In the genomic region with DNA sequence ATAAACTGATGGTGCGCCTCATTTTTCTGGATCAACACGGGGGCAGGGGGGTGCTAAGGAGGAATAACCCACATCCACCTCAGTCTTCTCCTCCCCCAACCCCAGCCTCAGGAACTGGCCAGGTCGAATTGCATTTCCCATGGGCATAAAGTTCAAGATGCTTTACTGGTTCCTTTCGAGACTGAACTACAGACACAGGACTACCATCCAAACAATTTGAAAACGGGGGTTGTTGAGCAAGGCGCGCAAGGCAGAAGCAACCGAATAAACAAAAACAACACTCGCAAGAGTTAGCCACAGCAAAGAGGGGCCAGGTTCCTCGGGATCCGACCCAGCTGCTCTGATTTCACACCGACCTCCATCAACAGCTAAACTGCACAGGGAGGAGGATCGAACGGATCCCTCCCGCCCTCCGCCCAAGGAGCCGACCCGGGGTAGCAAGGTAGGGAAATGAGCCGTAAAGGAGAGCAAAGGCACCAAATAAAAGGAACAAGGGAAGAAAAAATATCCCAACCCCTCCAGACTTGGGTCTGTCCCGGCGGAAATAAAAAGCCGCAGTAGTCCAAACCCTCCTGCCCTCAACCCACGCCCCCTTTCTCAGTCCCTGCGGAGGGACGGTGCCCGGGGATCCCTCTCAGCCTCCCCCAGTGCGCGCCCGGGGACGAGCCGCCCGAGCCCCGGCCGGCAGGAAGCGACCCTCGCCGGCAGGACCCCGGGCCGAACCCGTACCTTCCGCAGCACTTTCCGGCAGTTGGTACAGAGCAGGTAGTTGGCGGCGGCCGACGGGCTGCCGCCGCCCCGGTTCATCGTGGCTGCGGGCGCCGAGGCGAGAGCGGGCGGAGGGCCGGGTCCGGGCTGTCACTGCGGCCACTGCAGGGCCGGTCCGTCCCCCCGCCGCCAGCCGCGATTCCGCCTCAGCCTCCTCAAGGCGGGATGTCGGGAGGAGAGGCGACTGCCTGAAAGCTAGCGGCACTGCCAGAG, we compare ENCODE assay signal across 8 cellular contexts. TPM values are rescaled to one million over a fixed set of nuclear protein-coding genes. Genes with fewer than 3 reads are reported as not detected.
DNase-seq lines count a peak whose midpoint lies in the region; ATAC-seq and TF ChIP-seq lines count a peak whose summit lies in the region.

No MANE protein-coding gene starts in this region.

- TF ChIP-seq CTCF in BJ (IDR thresholded peaks at IDR 0.05; ENCODE audit: insufficient read depth, low read depth, low read length), result no peak

- POLR2A ChIA-PET in BJ (lab: Charles Lee), result interaction anchor here (0.6 kb wide), 1 partner anchor 140 kb away, joined by 3 read pairs; no protein-coding TSS in a partner anchor

- ATAC-seq in GM19397 (IDR thresholded peaks at IDR 0.05; ENCODE audit: unreplicated experiment), result peak; percentile 19
- peak; percentile 7 for ATAC-seq in HG03460 (IDR thresholded peaks at IDR 0.05; ENCODE audit: unreplicated experiment)

- no peaks in the 10 kb centered on the region for H3K9me3 Mint-ChIP-seq in T-helper 2 cell treated with Interferon-gamma antibody and Interleukin-4, amounts not matched to agents 5 μg/mL and 100 μg/mL, for 36 hours

- peak overlapping the region; percentile 52 for H3K4me3 ChIP-seq in BJ (ENCODE audit: low read depth, low read length)

- peaks cover 14% of the 10 kb centered on the region for H3K27me3 ChIP-seq in BJ (ENCODE audit: control insufficient read depth, insufficient read depth, low read length)

- no peaks in the 10 kb centered on the region for H3K36me3 ChIP-seq in BJ (ENCODE audit: control insufficient read depth, insufficient read depth, low read length)

- H3K4me3 Mint-ChIP-seq in T-helper 2 cell treated with Interferon-gamma antibody and Interleukin-4, amounts not matched to agents 5 μg/mL and 100 μg/mL, for 36 hours, result peak overlapping the region; percentile 94

- CTCF ChIA-PET in BJ (lab: Yijun Ruan, JAX), result interaction anchor here (0.7 to 1.6 kb wide), 4 partner anchors 13 to 938 kb away, joined by 3 to 8 read pairs (median 5); no protein-coding TSS in a partner anchor

- H3K27me3 Mint-ChIP-seq in T-helper 2 cell treated with Interferon-gamma antibody and Interleukin-4, amounts not matched to agents 5 μg/mL and 100 μg/mL, for 36 hours (ENCODE audit: low read depth), result peaks cover 9% of the 10 kb centered on the region

- H3K4me1 Mint-ChIP-seq in T-helper 2 cell treated with Interferon-gamma antibody and Interleukin-4, amounts not matched to agents 5 μg/mL and 100 μg/mL, for 36 hours (ENCODE audit: low read depth), result peaks cover 37% of the 10 kb centered on the region

- DNase-seq in BJ (ENCODE audit: low read depth) (no peak), cerebellar cortex (ENCODE audit: low spot score) (peak; percentile 39), kidney tubule cell (ENCODE audit: low spot score) (peak; percentile 16), putamen (ENCODE audit: low spot score) (no peak)
- DNase-seq in T-helper 2 cell treated with Interferon-gamma antibody and Interleukin-4, amounts not matched to agents 5 μg/mL and 100 μg/mL, for 36 hours (ENCODE audit: low spot score), result peak; percentile 29
- DNase-seq in stimulated activated CD4-positive, alpha-beta T cell treated with anti-CD3 and anti-CD28 coated beads, Interleukin-4, amount 100 ng/mL, for 1 hour, result peak; percentile 26

- H3K36me3 Mint-ChIP-seq in T-helper 2 cell treated with Interferon-gamma antibody and Interleukin-4, amounts not matched to agents 5 μg/mL and 100 μg/mL, for 36 hours (ENCODE audit: low read depth), result peaks cover 9% of the 10 kb centered on the region

- H3K27ac Mint-ChIP-seq in T-helper 2 cell treated with Interferon-gamma antibody and Interleukin-4, amounts not matched to agents 5 μg/mL and 100 μg/mL, for 36 hours, result peak overlapping the region; percentile 83

RNA-seq across cellular contexts. Expression of a gene that starts 0.7 kb away (rescaled TPM):
- polyA plus RNA-seq in BJ (2011; rRNA removed), result 0.31 and 0.48 TPM in 2 replicates
- 0.57 and 0.72 TPM in 2 replicates for polyA minus RNA-seq in BJ (2011; rRNA and poly(A)+ RNA removed)

Comparison
In these comparisons a context has a peak if more than half of its experiments do, and no peak if none do; other contexts are left out.
1. DNase-seq: peak in T-helper 2 cell treated with Interferon-gamma antibody and Interleukin-4, amounts not matched to agents 5 μg/mL and 100 μg/mL, for 36 hours (single experiment), cerebellar cortex (single experiment), kidney tubule cell (single experiment) and stimulated activated CD4-positive, alpha-beta T cell treated with anti-CD3 and anti-CD28 coated beads, Interleukin-4, amount 100 ng/mL, for 1 hour (single experiment); none in BJ (single experiment) and putamen (single experiment).